In the genomic region with DNA sequence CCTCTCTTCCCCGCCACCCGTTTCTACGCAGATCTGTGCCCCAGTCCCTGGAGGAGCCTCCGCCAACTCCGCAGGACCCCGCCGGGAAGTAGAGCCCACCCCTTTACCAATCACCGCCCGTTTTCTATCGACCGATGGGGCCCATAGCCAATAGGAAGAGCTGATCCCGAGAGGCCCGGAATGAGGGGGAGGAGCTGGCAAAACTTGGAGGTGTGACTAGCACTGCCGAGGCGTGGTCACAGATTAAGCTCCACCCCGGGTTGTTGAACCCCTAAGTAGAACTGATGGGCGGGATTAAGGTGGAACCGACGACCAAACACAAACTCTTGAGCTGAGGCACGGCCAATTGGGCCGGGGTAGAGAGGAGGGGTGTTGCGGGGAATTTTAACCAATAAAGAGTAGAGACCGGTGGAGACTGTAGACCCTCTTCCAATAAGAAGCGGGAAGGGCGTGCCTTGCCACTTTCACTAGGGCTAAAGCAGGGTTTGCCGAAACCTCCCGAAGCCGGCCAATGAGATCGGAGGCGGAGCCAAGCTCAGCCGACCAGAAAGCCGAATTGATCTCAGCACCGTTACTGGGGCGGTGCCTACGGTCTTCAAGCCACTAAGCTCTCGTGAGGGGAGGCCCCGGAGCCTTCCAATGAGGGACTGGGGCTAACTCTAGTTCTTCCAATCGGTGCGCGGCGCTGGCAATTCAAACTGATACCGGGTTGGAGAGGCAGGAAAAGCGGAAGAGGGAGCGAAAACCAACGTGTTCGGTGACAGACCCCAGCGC, we compare ENCODE assay signal across 8 cellular contexts. TPM values are rescaled to one million over a fixed set of nuclear protein-coding genes. Genes with fewer than 3 reads are reported as not detected.
A peak's percentile ranks its signal among the peaks of the same experiment; 100 is the strongest.
DNase-seq lines count a peak whose midpoint lies in the region; ATAC-seq, FAIRE-seq and TF ChIP-seq lines count a peak whose summit lies in the region.
"Not testable (repeated sequence)": the region's sequence is repeated elsewhere in the genome, so short reads cannot be mapped to it uniquely, and the experiment has no call there.

Gene FAM72D (plus strand): TSS at position 691 of the 774 bp plus-strand sequence. CDS start 874 bp downstream, outside the sequence.
Gene SRGAP2B (minus strand): TSS at position 45 of the 774 bp plus-strand sequence. CDS start 2,427 bp downstream, outside the sequence.

- POLR2A ChIA-PET in CD4-positive, alpha-beta memory T cell (lab: Charles Lee; ENCODE audit: partially characterized antibody); activated CD4-positive, alpha-beta memory T cell treated with anti-CD3 and anti-CD28 coated beads, Interleukin-2, amount 10 ng/mL, durations not matched to agents 7 days and 5 days (lab: Charles Lee): not testable (repeated sequence)

- not testable (repeated sequence) for H3K27ac Mint-ChIP-seq in CD4-positive, alpha-beta memory T cell
- peak within 1 kb of the TSS; percentile 52 for H3K27ac Mint-ChIP-seq in activated CD4-positive, alpha-beta memory T cell treated with anti-CD3 and anti-CD28 coated beads, Interleukin-2, amount 10 ng/mL, durations not matched to agents 7 days and 5 days

- no CpG with 5 or more reads among the region's 47 CpGs for WGBS in liver

- not testable (repeated sequence) for H3K9me3 Mint-ChIP-seq in CD4-positive, alpha-beta memory T cell; activated CD4-positive, alpha-beta memory T cell treated with anti-CD3 and anti-CD28 coated beads, Interleukin-2, amount 10 ng/mL, durations not matched to agents 7 days and 5 days

- H3K36me3 Mint-ChIP-seq in CD4-positive, alpha-beta memory T cell; activated CD4-positive, alpha-beta memory T cell treated with anti-CD3 and anti-CD28 coated beads, Interleukin-2, amount 10 ng/mL, durations not matched to agents 7 days and 5 days (ENCODE audit: low read depth): not testable (repeated sequence)

- CTCF ChIA-PET in CD4-positive, alpha-beta memory T cell (lab: Charles Lee; ENCODE audit: partially characterized antibody); activated CD4-positive, alpha-beta memory T cell treated with anti-CD3 and anti-CD28 coated beads, Interleukin-2, amount 10 ng/mL, durations not matched to agents 7 days and 5 days (lab: Charles Lee): not testable (repeated sequence)

- H3K4me3 Mint-ChIP-seq in CD4-positive, alpha-beta memory T cell, result peak within 1 kb of the TSS in 7 of 8 donors; percentile 20 to 94 (median 46)
- peak within 1 kb of the TSS; percentile 56 for H3K4me3 Mint-ChIP-seq in activated CD4-positive, alpha-beta memory T cell treated with anti-CD3 and anti-CD28 coated beads, Interleukin-2, amount 10 ng/mL, durations not matched to agents 7 days and 5 days

- not testable (repeated sequence) for H3K27me3 ChIP-seq in CD4-positive, alpha-beta memory T cell (ENCODE audit: insufficient read depth, low read length); HL-60 (ENCODE audit: insufficient read depth, poor library complexity, severe bottlenecking); liver (ENCODE audit: control insufficient read depth in 4 of 4, insufficient read depth in 4 of 4, low read length in 3 of 4); skeletal muscle satellite cell (ENCODE audit: control insufficient read depth, insufficient read depth, low read length)

- H3K4me1 ChIP-seq in CD4-positive, alpha-beta memory T cell (ENCODE audit: insufficient read depth, low read length); liver (ENCODE audit: control insufficient read depth in 4 of 4, insufficient read depth in 4 of 4, low read length in 3 of 4); skeletal muscle satellite cell (ENCODE audit: control insufficient read depth, insufficient read depth, low read length): not testable (repeated sequence)

- intact Hi-C loops in CD4-positive, alpha-beta memory T cell (cut with micrococcal nuclease), result not testable (repeated sequence)

- not testable (repeated sequence) for H3K36me3 ChIP-seq in CD4-positive, alpha-beta memory T cell (ENCODE audit: insufficient read depth, low read length); liver (ENCODE audit: control insufficient read depth in 4 of 4, insufficient read depth in 3 of 4, low read depth in 1 of 4, low read length in 3 of 4); skeletal muscle satellite cell (ENCODE audit: insufficient read depth, low read length)

- not testable (repeated sequence) for H3K27ac ChIP-seq in CD4-positive, alpha-beta memory T cell (ENCODE audit: low read depth, low read length); HL-60 (replicated peaks)
- peak within 1 kb of the TSS in 1 of 2 donors; percentile 46 for H3K27ac ChIP-seq in liver (ENCODE audit: low read depth in 1 of 2, low read length in 2 of 2)

- H3K4me3 ChIP-seq in CD4-positive, alpha-beta memory T cell (ENCODE audit: low read length in 2 of 2), result not testable (repeated sequence)
- H3K4me3 ChIP-seq in HL-60 (replicated peaks; ENCODE audit: insufficient read depth, low read length) (peak within 1 kb of the TSS; percentile 41), liver (ENCODE audit: low read depth in 1 of 3, low read length in 3 of 3) (peak within 1 kb of the TSS in 2 of 3 donors; percentile 30 to 31), skeletal muscle satellite cell (ENCODE audit: low read length) (peak within 1 kb of the TSS; percentile 63)

- not testable (repeated sequence) for DNase-seq in CD4-positive, alpha-beta memory T cell; HL-60 (ENCODE audit: low read depth in 1 of 2, low spot score in 1 of 2); activated CD4-positive, alpha-beta memory T cell treated with anti-CD3 and anti-CD28 coated beads, Interleukin-2, amount 10 ng/mL, durations not matched to agents 7 days and 5 days

- not testable (repeated sequence) for H3K4me1 Mint-ChIP-seq in CD4-positive, alpha-beta memory T cell; activated CD4-positive, alpha-beta memory T cell treated with anti-CD3 and anti-CD28 coated beads, Interleukin-2, amount 10 ng/mL, durations not matched to agents 7 days and 5 days

- H3K9me3 ChIP-seq in CD4-positive, alpha-beta memory T cell (ENCODE audit: control insufficient read depth in 1 of 2, low read length in 2 of 2); liver (ENCODE audit: control insufficient read depth in 4 of 4, low read length in 3 of 4); skeletal muscle satellite cell (replicated peaks; ENCODE audit: low read length): not testable (repeated sequence)

- ATAC-seq in GM19397 (IDR thresholded peaks at IDR 0.05; ENCODE audit: unreplicated experiment) (peak; percentile 83), HG02840 (IDR thresholded peaks at IDR 0.05; ENCODE audit: low FRiP score, unreplicated experiment) (peak; percentile 91)

- H3K27me3 Mint-ChIP-seq in CD4-positive, alpha-beta memory T cell; activated CD4-positive, alpha-beta memory T cell treated with anti-CD3 and anti-CD28 coated beads, Interleukin-2, amount 10 ng/mL, durations not matched to agents 7 days and 5 days: not testable (repeated sequence)

- TF ChIP-seq CTCF in HL-60 (IDR thresholded peaks at IDR 0.05; ENCODE audit: insufficient read depth, low read length); liver (IDR thresholded peaks at IDR 0.05; ENCODE audit: low read depth, low read length, missing input control): not testable (repeated sequence)

- peak within 1 kb of the TSS; percentile 58 for H3K4me2 ChIP-seq in skeletal muscle satellite cell (ENCODE audit: low read length)

- H3K9ac ChIP-seq in liver (ENCODE audit: low read depth in 1 of 2, low read length in 2 of 2); skeletal muscle satellite cell (ENCODE audit: low read depth, low read length): not testable (repeated sequence)

- peak; percentile 100 for FAIRE-seq in endometrium (lab: Jason Lieb, UNC)

- not testable (repeated sequence) for TF ChIP-seq RAD21 in liver (IDR thresholded peaks at IDR 0.05)

RNA-seq across cellular contexts. Expression of gene FAM72D, which starts in this region (rescaled TPM):
- not detected for total RNA-seq in CD4-positive, alpha-beta memory T cell
- polyA plus RNA-seq in CD4-positive, alpha-beta memory T cell, result not detected
- 10 to 100 TPM; 18.2 to 19.6 TPM for total RNA-seq in activated CD4-positive, alpha-beta memory T cell treated with anti-CD3 and anti-CD28 coated beads, Interleukin-2, amount 10 ng/mL, durations not matched to agents 7 days and 5 days
- 1 to 10 TPM in 1 of 2 donors, under 1 TPM in 1; 0.08 to 5.6 TPM for total RNA-seq in liver
- under 1 TPM in 1 of 2 donors, not detected in 1; 0.18 TPM for polyA plus RNA-seq in liver
- 1.5 TPM in 2 replicates for total RNA-seq in skeletal muscle satellite cell (2012; rRNA removed)

RNA-seq across cellular contexts. Expression of gene SRGAP2B, which starts in this region (rescaled TPM):
- total RNA-seq in CD4-positive, alpha-beta memory T cell, result 10 to 100 TPM; 26.0 to 28.5 TPM
- polyA plus RNA-seq in CD4-positive, alpha-beta memory T cell, result 1 to 10 TPM in 1 of 2 donors, under 1 TPM in 1; 0.76 to 2.6 TPM
- 10 to 100 TPM; 39.3 to 43.8 TPM for total RNA-seq in activated CD4-positive, alpha-beta memory T cell treated with anti-CD3 and anti-CD28 coated beads, Interleukin-2, amount 10 ng/mL, durations not matched to agents 7 days and 5 days
- 10 to 100 TPM in 1 of 2 donors, 1 to 10 TPM in 1; 9.7 to 14.3 TPM for total RNA-seq in liver
- polyA plus RNA-seq in liver, result 1 to 10 TPM; 2.4 to 2.8 TPM
- 17.7 and 22.1 TPM in 2 replicates for total RNA-seq in skeletal muscle satellite cell (2012; rRNA removed)
